18 cellular contexts compared by ENCODE assay signal in the genomic region with DNA sequence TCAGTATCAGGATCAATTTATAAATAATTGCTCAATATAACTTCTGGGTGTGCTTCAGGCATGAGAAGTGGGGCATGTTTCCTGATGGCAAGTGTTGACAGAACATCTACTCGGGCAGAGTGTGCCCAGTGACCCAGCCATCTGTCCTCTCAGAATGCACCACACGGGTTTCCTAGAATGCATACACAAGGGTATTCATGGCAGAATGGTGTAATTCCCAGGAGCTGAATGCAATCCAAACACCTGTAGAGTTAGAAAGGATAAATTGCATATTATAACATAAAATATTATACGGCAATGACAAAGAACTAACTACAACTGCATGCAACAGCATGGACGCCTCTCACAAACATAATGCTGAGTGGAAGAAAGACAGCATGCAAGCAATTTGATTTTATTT.
"Had no signal": no experiment of that assay in that cellular context is flagged by ENCODE, and none has a peak within 500 bp of the region (broad histone marks: within the 10 kb centered on the region; RNA-seq: fewer than 3 reads in every experiment).

No MANE protein-coding gene starts in this region.

- DNase-seq: esophagus squamous epithelium; foreskin fibroblast; glutamatergic neuron; islet precursor cell; mammary epithelial cell; naive thymus-derived CD8-positive, alpha-beta T cell; nucleus accumbens; pancreas; right cardiac atrium; small intestine; stimulated activated CD4-positive, alpha-beta T cell treated with anti-CD3 and anti-CD28 coated beads, Interleukin-12 subunit alpha, Interleukin-12 subunit beta, amount 100 ng/mL, for 4 hours; stimulated activated naive CD4-positive, alpha-beta T cell; stomach; substantia nigra; transverse colon had no signal

- H3K9me3 ChIP-seq: esophagus squamous epithelium, pancreas, stomach, thoracic aorta, transverse colon had no signal

- H3K4me1 ChIP-seq: gastroesophageal sphincter, pancreas, stomach, transverse colon had no signal

- H3K27ac ChIP-seq: esophagus squamous epithelium, gastroesophageal sphincter, pancreas, stomach, thoracic aorta, transverse colon had no signal

- H3K4me3 ChIP-seq: esophagus squamous epithelium, gastroesophageal sphincter, pancreas, stomach, thoracic aorta, transverse colon had no signal

- H3K36me3 ChIP-seq: esophagus squamous epithelium, gastroesophageal sphincter, pancreas, stomach, thoracic aorta, transverse colon had no signal

- ATAC-seq: gastroesophageal sphincter; left lobe of liver; naive thymus-derived CD8-positive, alpha-beta T cell; pancreas; right cardiac atrium had no signal

- FAIRE-seq: pancreas, small intestine had no signal
